In the genomic region with DNA sequence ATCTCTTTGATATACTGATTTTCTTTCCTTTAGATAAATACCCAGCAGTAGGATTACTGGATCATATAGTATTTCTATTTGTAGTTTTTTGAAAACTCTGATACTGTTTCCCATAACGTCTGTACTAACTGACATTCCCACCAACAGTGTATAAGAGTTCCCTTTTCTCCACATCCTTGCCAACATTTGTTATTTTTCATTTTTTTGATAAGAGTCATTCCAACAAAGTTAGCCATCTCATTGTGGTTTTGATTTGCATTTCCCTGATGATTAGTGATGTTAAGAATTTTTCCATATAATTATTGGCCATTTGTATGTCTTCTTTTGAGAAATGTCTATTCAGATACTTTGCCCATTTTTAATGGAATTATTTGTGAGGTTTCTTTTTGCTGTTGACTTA, we compare ENCODE assay signal across 17 cellular contexts.
DNase-seq lines count a peak whose midpoint lies in the region; ATAC-seq, FAIRE-seq and TF ChIP-seq lines count a peak whose summit lies in the region.
"Had no signal": no experiment of that assay in that cellular context is flagged by ENCODE, and none has a peak within 500 bp of the region (broad histone marks: within the 10 kb centered on the region; RNA-seq: fewer than 3 reads in every experiment).

No MANE protein-coding gene starts in this region.

- H2BK15ac ChIP-seq in H9 (ENCODE audit: low read depth, low read length): no peak overlapping the region

- H3K9ac ChIP-seq in adipocyte (ENCODE audit: low read length) (no peak overlapping the region), H9 (ENCODE audit: extremely low read depth, insufficient read length, low read length) (no peak overlapping the region)
- H3K9ac ChIP-seq: KMS-11 had no signal

- H3K4me3 Mint-ChIP-seq in H9: no peak overlapping the region

- H3K9me3 Mint-ChIP-seq in H9: no peaks in the 10 kb centered on the region

- no peak overlapping the region for H3K18ac ChIP-seq in H9 (ENCODE audit: insufficient read length, low read depth, low read length)

- H2BK12ac ChIP-seq in H9 (ENCODE audit: insufficient read length, low read depth, low read length): no peak overlapping the region

- H3K27me3 ChIP-seq in adipocyte (replicated peaks; ENCODE audit: control insufficient read depth, insufficient read depth, low read length): no peaks in the 10 kb centered on the region
- no peaks in the 10 kb centered on the region for H3K27me3 ChIP-seq in H9 (ENCODE audit: insufficient read depth, low read length)
- H3K27me3 ChIP-seq: MG63 had no signal

- H4K91ac ChIP-seq in H9 (ENCODE audit: insufficient read length, low read depth, low read length): no peak overlapping the region

- no peak overlapping the region for H2AFZ ChIP-seq in H9 (ENCODE audit: low read length)

- no peak overlapping the region for H3T11ph ChIP-seq in H9 (ENCODE audit: low read length)

- H3K27ac Mint-ChIP-seq in H9: no peak overlapping the region

- no peak overlapping the region for H3K4me2 ChIP-seq in H9 (ENCODE audit: insufficient read depth, insufficient read length, low read length)
- H3K4me2 ChIP-seq: KMS-11 had no signal

- no peaks in the 10 kb centered on the region for H3K79me2 ChIP-seq in H9 (ENCODE audit: insufficient read depth, low read length)

- H3K27ac ChIP-seq in H9 (ENCODE audit: insufficient read length, low read depth, low read length): no peak overlapping the region
- no peak overlapping the region for H3K27ac ChIP-seq in coronary artery
- H3K27ac ChIP-seq: KMS-11 had no signal

- H2BK20ac ChIP-seq in H9 (ENCODE audit: low read depth, low read length, poor library complexity, severe bottlenecking): no peak overlapping the region

- peaks cover 8% of the 10 kb centered on the region for H3K4me1 ChIP-seq in adipocyte (ENCODE audit: control insufficient read depth, insufficient read depth, low read length)
- H3K4me1 ChIP-seq in H9 (ENCODE audit: insufficient read depth, low read length): no peaks in the 10 kb centered on the region

- no peak overlapping the region for H2BK5ac ChIP-seq in H9 (ENCODE audit: insufficient read length, low read length)

- H4K5ac ChIP-seq in H9 (ENCODE audit: insufficient read length, low read depth, low read length): no peak overlapping the region

- H2AK5ac ChIP-seq in H9 (ENCODE audit: insufficient read length, low read length): no peak overlapping the region

- no peaks in the 10 kb centered on the region for H3K36me3 Mint-ChIP-seq in H9 (ENCODE audit: insufficient read depth in 1 of 3, low read depth in 3 of 3)

- no peak for TF ChIP-seq CTCF in choroid plexus epithelial cell (conservative IDR thresholded peaks at IDR 0.05; ENCODE audit: low read depth, low read length)
- TF ChIP-seq CTCF in H9 (conservative IDR thresholded peaks at IDR 0.05): no peak
- TF ChIP-seq CTCF in coronary artery (IDR thresholded peaks at IDR 0.05): no peak

- peaks cover 10% of the 10 kb centered on the region in 2 experiments for H3K4me1 Mint-ChIP-seq in H9

- H3K27me3 Mint-ChIP-seq in H9 (ENCODE audit: low read depth): no peaks in the 10 kb centered on the region

- H4K20me1 ChIP-seq in H9 (ENCODE audit: control insufficient read depth, insufficient read depth, insufficient read length): no peaks in the 10 kb centered on the region

- ATAC-seq in HG02870 (IDR thresholded peaks at IDR 0.05; ENCODE audit: unreplicated experiment): no peak

- WGBS in H9 (ENCODE audit: extremely low coverage, insufficient read length, low lambda C conversion rate): no CpG with 5 or more reads among the region's 1 CpG

- FAIRE-seq in GM19239 (lab: Jason Lieb, UNC): no peak

- H3K4ac ChIP-seq in H9 (ENCODE audit: low read depth, low read length): no peak overlapping the region

- no peak overlapping the region for H2BK120ac ChIP-seq in H9 (ENCODE audit: low read depth, low read length, poor library complexity, severe bottlenecking)

- H3K4me3 ChIP-seq in adipocyte (ENCODE audit: low read length) (no peak overlapping the region), choroid plexus epithelial cell (ENCODE audit: low read depth, low read length) (no peak overlapping the region), coronary artery (no peak overlapping the region)
- H3K4me3 ChIP-seq: HAP-1, MG63 had no signal

- no peaks in the 10 kb centered on the region for H3K9me3 ChIP-seq in adipocyte (ENCODE audit: control insufficient read depth, low read length)
- no peaks in the 10 kb centered on the region for H3K9me3 ChIP-seq in H9 (ENCODE audit: control insufficient read depth, low read depth, low read length)
- H3K9me3 ChIP-seq: HAP-1, MG63 had no signal

- no peaks in the 10 kb centered on the region for H3K79me1 ChIP-seq in H9 (ENCODE audit: insufficient read depth, low read depth, low read length, poor library complexity, severe bottlenecking)

- H3K23me2 ChIP-seq in H9 (ENCODE audit: insufficient read length, low read depth, low read length, poor library complexity, severe bottlenecking): no peaks in the 10 kb centered on the region

- H3K14ac ChIP-seq in H9 (ENCODE audit: insufficient read depth, low read length): no peak overlapping the region

- no peak overlapping the region for H3K23ac ChIP-seq in H9 (ENCODE audit: insufficient read length, low read depth, low read length)

- H3K56ac ChIP-seq in H9 (ENCODE audit: insufficient read length, low read depth, low read length): no peak overlapping the region

- DNase-seq in HCEC 1CT: peak; percentile 16
- DNase-seq in adipocyte (ENCODE audit: low read depth): peak; percentile 31
- peak; percentile 64 for DNase-seq in choroid plexus epithelial cell (ENCODE audit: low read depth)
- peak; percentile 41 for DNase-seq in iris pigment epithelial cell (ENCODE audit: low read depth)
- no peak for DNase-seq in H9
- no peak for DNase-seq in coronary artery (ENCODE audit: low spot score)
- DNase-seq in GM19239 (ENCODE audit: insufficient read length, low spot score): no peak
- DNase-seq: COR-L47, DMS153, MG63, NCI-H1092 treated with DMSO at 0.1 percent for 48 hours, NCI-H187, NCI-H446, SIG-M5 had no signal

- no peak overlapping the region for H4K8ac ChIP-seq in H9 (replicated peaks; ENCODE audit: insufficient read length, low read depth, low read length)

- no peaks in the 10 kb centered on the region for H3K36me3 ChIP-seq in adipocyte (ENCODE audit: control insufficient read depth, insufficient read depth, low read length, severe bottlenecking)
- H3K36me3 ChIP-seq: HAP-1, MG63 had no signal

Comparison
In these comparisons a context has a peak if more than half of its experiments do, and no peak if none do; other contexts are left out.
1. DNase-seq: peak in HCEC 1CT (single experiment), adipocyte (single experiment), choroid plexus epithelial cell (single experiment) and iris pigment epithelial cell (single experiment); none in H9 (single experiment), coronary artery (single experiment) and GM19239 (single experiment).